ENCODE assay signal across 1 cellular context in genomic region chr6:31538805-31539400, GRCh38.
TF ChIP-seq lines count a peak whose summit lies in the region.

No MANE protein-coding gene starts in this region.

TF ChIP-seq in HepG2, 621 proteins besides CTCF, POLR2A, EP300 and RAD21:
- TF ChIP-seq ZNF331 (CRISPR knock-in tag; IDR thresholded peaks at IDR 0.05) (peak; percentile 7; the same call in 1 of the 2 replicates), ZNF607 (CRISPR knock-in tag; IDR thresholded peaks at IDR 0.05; ENCODE audit: borderline replicate concordance) (0 out of 2 replicates have a peak, but pooled peaks have one; percentile 32), POLR2AphosphoS5 (IDR thresholded peaks at IDR 0.05; ENCODE audit: low read depth, low read length) (0 out of 2 replicates have a peak, but pooled peaks have one; percentile 10), U2AF1 (optimal IDR thresholded peaks at IDR 0.05; ENCODE audit: low read depth, low read length) (no peak)
